ENCODE assay signal across 24 cellular contexts in genomic region chr7:157088136-157088535, GRCh38. TPM values are rescaled to one million over a fixed set of nuclear protein-coding genes. Genes with fewer than 3 reads are reported as not detected.
DNase-seq lines count a peak whose midpoint lies in the region; ATAC-seq, FAIRE-seq and TF ChIP-seq lines count a peak whose summit lies in the region.
"Had no signal": no experiment of that assay in that cellular context is flagged by ENCODE, and none has a peak within 500 bp of the region (broad histone marks: within the 10 kb centered on the region; RNA-seq: fewer than 3 reads in every experiment).

No MANE protein-coding gene starts in this region.

- H4K20me1 ChIP-seq in GM23338 (replicated peaks; ENCODE audit: insufficient read depth), result no peaks in the 10 kb centered on the region
- H4K20me1 ChIP-seq in K562 (replicated peaks; ENCODE audit: control insufficient read depth, insufficient read depth, low read length), result no peaks in the 10 kb centered on the region; the same call in 1 of the 2 replicates
- H4K20me1 ChIP-seq: BLaER1 treated with 17β-estradiol and CSF1 and Interleukin-3, amounts not matched to agents 10 nM and 100 nM had no signal

- H3K36me3 Mint-ChIP-seq in GM23338 (ENCODE audit: low read depth), result peaks cover 11% of the 10 kb centered on the region
- peaks cover 3% of the 10 kb centered on the region in 2 donors for H3K36me3 Mint-ChIP-seq in CD4-positive, alpha-beta memory T cell
- H3K36me3 Mint-ChIP-seq: CD14-positive monocyte had no signal

- peaks cover 34% of the 10 kb centered on the region for H3K9me3 Mint-ChIP-seq in GM23338
- H3K9me3 Mint-ChIP-seq in CD4-positive, alpha-beta memory T cell, result peaks cover 4 to 38% (median 18%) of the 10 kb centered on the region in 8 donors

- in situ Hi-C loops in K562 (cut with MboI), result no loop called here

- H3K36me3 ChIP-seq in GM23338 (ENCODE audit: insufficient read depth) (peaks cover 4% of the 10 kb centered on the region; the same call in 1 of the 2 replicates), K562 (ENCODE audit: control insufficient read depth, insufficient read depth, low read length) (no peaks in the 10 kb centered on the region), spleen (no peaks in the 10 kb centered on the region)
- H3K36me3 ChIP-seq in CD4-positive, alpha-beta memory T cell (ENCODE audit: insufficient read depth, low read length), result no peaks in the 10 kb centered on the region
- H3K36me3 ChIP-seq: BE2C had no signal

- H3K4me1 ChIP-seq in GM23338 (ENCODE audit: insufficient read depth) (no peaks in the 10 kb centered on the region), K562 (replicated peaks in 1 of 2; ENCODE audit: control insufficient read depth in 2 of 2, insufficient read depth in 2 of 2, low read length in 2 of 2) (peaks cover 3 to 10% of the 10 kb centered on the region in 2 experiments; a peak in 3 of 5 replicates), spleen (no peaks in the 10 kb centered on the region)
- H3K4me1 ChIP-seq in CD4-positive, alpha-beta memory T cell (ENCODE audit: insufficient read depth, low read length), result no peaks in the 10 kb centered on the region
- H3K4me1 ChIP-seq: A549; BE2C; BLaER1 treated with 17β-estradiol and CSF1 and Interleukin-3, amounts not matched to agents 10 nM and 100 nM; Caco-2 had no signal

- H3K27ac Mint-ChIP-seq in GM23338, result no peak overlapping the region
- no peak overlapping the region for H3K27ac Mint-ChIP-seq in CD4-positive, alpha-beta memory T cell
- H3K27ac Mint-ChIP-seq: CD14-positive monocyte; CD4-positive, alpha-beta T cell; H9 had no signal

- ATAC-seq in GM23338, result no peak
- ATAC-seq in K562, result no peak; the same call in 2 of the 3 replicates
- no peak for ATAC-seq in HG03520 (IDR thresholded peaks at IDR 0.05; ENCODE audit: unreplicated experiment)
- ATAC-seq: HCT116 had no signal

- H3K4me2 ChIP-seq in GM23338 (no peak overlapping the region), K562 (ENCODE audit: insufficient read depth, low read length) (peak overlapping the region; percentile 25)
- H3K4me2 ChIP-seq: A549; BLaER1 treated with 17β-estradiol and CSF1 and Interleukin-3, amounts not matched to agents 10 nM and 100 nM had no signal

- TF ChIP-seq RAD21 in K562 (CRISPR knock-in tag; conservative IDR thresholded peaks at IDR 0.05 in 1 of 2, IDR thresholded peaks at IDR 0.05 in 1 of 2), result no peak

- H3K9me3 ChIP-seq in K562 (replicated peaks; ENCODE audit: control insufficient read depth, insufficient read depth, low read depth, low read length), result 0 out of 2 replicates have a peak, but pooled peaks cover 1% of the 10 kb centered on the region
- peaks cover 7 to 40% (median 25%) of the 10 kb centered on the region in 8 donors for H3K9me3 ChIP-seq in spleen
- no peaks in the 10 kb centered on the region for H3K9me3 ChIP-seq in CD4-positive, alpha-beta memory T cell (ENCODE audit: control insufficient read depth in 1 of 2, low read length in 2 of 2)
- H3K9me3 ChIP-seq: BE2C had no signal

- WGBS in K562 (ENCODE audit: insufficient coverage, low coverage, missing lambda C conversion rate), result 13% methylated on average over 11 of the region's 11 CpGs
- 84 to 89% (median 88%) methylated on average over 10 to 11 of the region's 11 CpGs for WGBS in spleen, 5 donors

- no peak for TF ChIP-seq EP300 in K562 (IDR thresholded peaks at IDR 0.05; ENCODE audit: low read length)

- no peak overlapping the region for H3K4me3 Mint-ChIP-seq in GM23338
- no peak overlapping the region for H3K4me3 Mint-ChIP-seq in CD4-positive, alpha-beta memory T cell
- H3K4me3 Mint-ChIP-seq: CD14-positive monocyte; CD4-positive, alpha-beta T cell; H9 had no signal

- TF ChIP-seq POLR2A in K562 (conservative IDR thresholded peaks at IDR 0.05), result no peak
- TF ChIP-seq POLR2A in spleen (IDR thresholded peaks at IDR 0.05), result no peak

- no peak overlapping the region for H3K9ac ChIP-seq in K562 (ENCODE audit: insufficient read depth in 1 of 2, low read depth in 2 of 2, low read length in 2 of 2)
- H3K9ac ChIP-seq: BLaER1 treated with 17β-estradiol and CSF1 and Interleukin-3, amounts not matched to agents 10 nM and 100 nM; GM23248 had no signal

- H3K27me3 ChIP-seq in GM23338 (ENCODE audit: insufficient read depth), result no peaks in the 10 kb centered on the region
- H3K27me3 ChIP-seq in K562 (ENCODE audit: control insufficient read depth in 2 of 2, insufficient read depth in 2 of 2, low read length in 2 of 2), result peaks cover 46 to 52% of the 10 kb centered on the region in 2 experiments
- H3K27me3 ChIP-seq in spleen (replicated peaks in 1 of 7), result peaks cover 0 to 38% (median 0%) of the 10 kb centered on the region in 7 donors
- no peaks in the 10 kb centered on the region for H3K27me3 ChIP-seq in CD4-positive, alpha-beta memory T cell (ENCODE audit: insufficient read depth, low read length)
- H3K27me3 ChIP-seq: BLaER1 treated with 17β-estradiol and CSF1 and Interleukin-3, amounts not matched to agents 10 nM and 100 nM had no signal

- H3K27me3 Mint-ChIP-seq in GM23338 (ENCODE audit: insufficient read depth, low read depth, poor library complexity), result peaks cover 1% of the 10 kb centered on the region
- peaks cover 5 to 15% of the 10 kb centered on the region in 2 donors for H3K27me3 Mint-ChIP-seq in CD4-positive, alpha-beta memory T cell

- TF ChIP-seq CTCF in GM23338 (conservative IDR thresholded peaks at IDR 0.05; ENCODE audit: low read depth in 2 of 2) (no peak), K562 (IDR thresholded peaks at IDR 0.05 in 2 of 3, conservative IDR thresholded peaks at IDR 0.05 in 1 of 3; ENCODE audit: insufficient read depth in 2 of 3, low read depth in 1 of 3, low read length in 3 of 3) (no peak), spleen (IDR thresholded peaks at IDR 0.05 in 8 of 11, conservative IDR thresholded peaks at IDR 0.05 in 3 of 11) (no peak)

- CTCF ChIA-PET in K562 (lab: Yijun Ruan, JAX; ENCODE audit: low intra/inter-chr PET ratio), result no interaction called here
- CTCF ChIA-PET in CD4-positive, alpha-beta memory T cell (lab: Charles Lee; ENCODE audit: partially characterized antibody), result no interaction called here

- no peaks in the 10 kb centered on the region for H3F3A ChIP-seq in GM23338 (replicated peaks; ENCODE audit: low read depth)

- H3K27ac ChIP-seq in GM23338 (ENCODE audit: low read depth) (no peak overlapping the region), K562 (ENCODE audit: extremely low read depth, low read depth, low read length) (no peak overlapping the region), spleen (no peak overlapping the region)
- no peak overlapping the region for H3K27ac ChIP-seq in CD4-positive, alpha-beta memory T cell (ENCODE audit: low read depth, low read length)
- H3K27ac ChIP-seq: A549; BLaER1 treated with 17β-estradiol and CSF1 and Interleukin-3, amounts not matched to agents 10 nM and 100 nM; GM23248 had no signal

- intact Hi-C loops in K562 (cut with micrococcal nuclease), result no loop called here
- intact Hi-C loops in spleen (cut with DNase I; ENCODE audit: low total_unique reads), result no loop called here
- intact Hi-C loops in CD4-positive, alpha-beta memory T cell (cut with micrococcal nuclease), result no loop called here

- H3K9me1 ChIP-seq in K562 (ENCODE audit: control insufficient read depth, insufficient read depth, low read length), result no peaks in the 10 kb centered on the region

- H2AFZ ChIP-seq in GM23338, result peak overlapping the region; percentile 78; the same call in 1 of the 2 replicates
- H2AFZ ChIP-seq in K562 (ENCODE audit: low read depth, low read length), result no peak overlapping the region
- H2AFZ ChIP-seq: GM23248 had no signal

- H3K9me2 ChIP-seq in GM23338 (ENCODE audit: insufficient read depth), result no peaks in the 10 kb centered on the region

- DNase-seq in GM23338 (ENCODE audit: low spot score), result no peak
- peak in 1 of 4 experiments; percentile 11 for DNase-seq in K562 (ENCODE audit: extremely low read depth in 1 of 4, low spot score in 3 of 4)
- peak; percentile 60 for DNase-seq in mesenteric fat pad (ENCODE audit: low spot score)
- peak; percentile 39 for DNase-seq in spleen
- DNase-seq in HPDE6-E6E7 (ENCODE audit: extremely low spot score), result no peak
- no peak for DNase-seq in CD4-positive, alpha-beta memory T cell
- DNase-seq: 8988T; ACHN; AML-193; BE2C; Caco-2; CD4-positive, alpha-beta T cell; DMS153; DND-41; GM23248; H9 had no signal

- no peak overlapping the region for H3K4me3 ChIP-seq in GM23338
- H3K4me3 ChIP-seq in K562, result no peak overlapping the region
- H3K4me3 ChIP-seq in spleen, result no peak overlapping the region
- no peak overlapping the region for H3K4me3 ChIP-seq in CD4-positive, alpha-beta memory T cell (ENCODE audit: low read length in 2 of 2)
- H3K4me3 ChIP-seq: A549; BLaER1 treated with 17β-estradiol and CSF1 and Interleukin-3, amounts not matched to agents 10 nM and 100 nM; GM23248 had no signal

- no peak for FAIRE-seq in K562 (lab: Jason Lieb, UNC)
- FAIRE-seq: A549, G401.6, GM12892, GM19239 had no signal

- no TSS peak for BruUV-seq in K562 (replicated peaks; lab: Mats Ljungman, UMichigan)

- no peaks in the 10 kb centered on the region for H3K4me1 Mint-ChIP-seq in GM23338
- H3K4me1 Mint-ChIP-seq in CD4-positive, alpha-beta memory T cell, result no peaks in the 10 kb centered on the region
- H3K4me1 Mint-ChIP-seq: CD14-positive monocyte, H9 had no signal

- POLR2A ChIA-PET in K562 (lab: Yijun Ruan, JAX), result no interaction called here
- POLR2A ChIA-PET in CD4-positive, alpha-beta memory T cell (lab: Charles Lee; ENCODE audit: partially characterized antibody), result no interaction called here

- H3K79me2 ChIP-seq in GM23338 (replicated peaks; ENCODE audit: insufficient read depth) (no peaks in the 10 kb centered on the region), K562 (ENCODE audit: control insufficient read depth, insufficient read depth, low read length) (no peaks in the 10 kb centered on the region)

RNA-seq across cellular contexts. Expression of gene UBE3C, which starts 50.6 kb away (rescaled TPM):
- total RNA-seq in GM23338 (2014; rRNA removed; shearing (Covaris generic)), result 76.2 and 76.9 TPM in 2 replicates
- polyA plus RNA-seq in GM23338 (2016; fragmentation: Nextera tagmentation; extraction: Ambion mirVana) (13.6 and 16.8 TPM in 2 replicates), K562 (2011; rRNA removed) (45.4 and 81.4 TPM in 2 replicates), K562 (2014; fragmentation: Illumina TruSeq; extraction: Trizol) (59.8 and 66.9 TPM in 2 replicates), K562 (2014; fragmentation: Nextera tagmentation; extraction: Ambion mirVana) (10 to 100 TPM in 1 of 2 experiments, 1 to 10 TPM in 1; 9.6 to 15.3 TPM), K562 (2014; rRNA removed) (58.0 and 61.9 TPM in 2 replicates), spleen (10 to 100 TPM in 2 of 3 donors, 1 to 10 TPM in 1; 9.7 to 17.5 (median 10.6) TPM)
- 288 and 606 TPM in 2 replicates for total RNA-seq in K562 (2011; cell fraction: chromatin; rRNA removed; ENCODE audit: low replicate concordance)
- total RNA-seq in K562 (2011; cell fraction: nucleolus; rRNA removed), result 128 and 147 TPM in 2 replicates
- 296 and 333 TPM in 2 replicates for total RNA-seq in K562 (2011; cell fraction: nucleoplasm; rRNA removed)
- total RNA-seq in K562 (2014; rRNA removed) (75.4 and 80.9 TPM in 2 replicates), K562 (2014; rRNA removed; fragmentation: Illumina TruSeq; extraction: Trizol) (91.7 and 99.0 TPM in 2 replicates), K562 (2015; rRNA removed; fragmentation: Illumina TruSeq; extraction: Trizol) (75.4 and 84.7 TPM in 2 replicates), K562 (2021) (76.0 and 76.4 TPM in 2 replicates), mesenteric fat pad (75.3 TPM), spleen (10 to 100 TPM; 47.2 to 81.6 (median 69.1) TPM)
- 39.7 and 40.3 TPM in 2 replicates for polyA plus RNA-seq in K562 (2011; cell fraction: cytosol; rRNA removed)
- 38.6 and 55.2 TPM in 2 replicates for polyA plus RNA-seq in K562 (2011; cell fraction: nucleus; rRNA removed)
- polyA plus RNA-seq in K562 (2012), result 38.5 and 40.4 TPM in 2 replicates
- polyA minus RNA-seq in K562 (2011; rRNA and poly(A)+ RNA removed), result 123 and 152 TPM in 2 replicates
- 44.5 and 80.8 TPM in 2 replicates for polyA minus RNA-seq in K562 (2011; cell fraction: cytosol; rRNA and poly(A)+ RNA removed)
- polyA minus RNA-seq in K562 (2011; cell fraction: nucleus; rRNA and poly(A)+ RNA removed), result 96.0 and 102 TPM in 2 replicates
- 10 to 100 TPM; 57.5 to 59.7 TPM for total RNA-seq in CD4-positive, alpha-beta memory T cell
- 10 to 100 TPM; 32.6 to 36.2 TPM for polyA plus RNA-seq in CD4-positive, alpha-beta memory T cell

Comparison
In these comparisons a context has a peak if more than half of its experiments do, and no peak if none do; other contexts are left out.
1. DNase-seq: peak in mesenteric fat pad (single experiment) and spleen (single experiment); none in GM23338 (single experiment), HPDE6-E6E7 (single experiment) and CD4-positive, alpha-beta memory T cell (0 of 5).